ENCODE assay signal across 26 cellular contexts in the genomic region with DNA sequence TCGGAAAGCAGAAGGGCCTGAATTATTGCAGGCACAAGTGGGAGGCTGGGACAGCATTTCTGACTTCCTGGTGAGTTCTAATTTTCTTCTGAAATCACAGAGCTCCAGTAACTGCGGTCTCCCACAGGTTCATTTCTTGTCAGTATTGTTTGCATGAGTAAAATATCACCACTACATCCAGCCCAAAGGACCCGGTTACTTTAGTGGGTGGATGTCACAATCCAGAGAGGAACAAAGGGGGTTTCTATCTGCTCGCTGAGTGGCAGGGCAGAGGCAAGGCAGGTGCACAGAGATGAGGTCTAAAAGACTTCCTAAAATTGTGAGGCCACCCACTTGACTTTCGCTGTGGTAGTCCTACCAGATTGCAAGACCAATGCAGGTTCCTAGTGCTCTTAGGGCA.
DNase-seq lines count a peak whose midpoint lies in the region; ATAC-seq and TF ChIP-seq lines count a peak whose summit lies in the region.
"Had no signal": no experiment of that assay in that cellular context is flagged by ENCODE, and none has a peak within 500 bp of the region (broad histone marks: within the 10 kb centered on the region; RNA-seq: fewer than 3 reads in every experiment).

No MANE protein-coding gene starts in this region.

- no peaks in the 10 kb centered on the region for H3K36me3 Mint-ChIP-seq in activated naive CD4-positive, alpha-beta T cell treated with anti-CD3 and anti-CD28 coated beads, Interleukin-2, amount 10 ng/mL, durations not matched to agents 7 days and 5 days

- H3K4me3 Mint-ChIP-seq in activated naive CD4-positive, alpha-beta T cell treated with anti-CD3 and anti-CD28 coated beads, Interleukin-2, amount 10 ng/mL, durations not matched to agents 7 days and 5 days = no peak overlapping the region
- H3K4me3 Mint-ChIP-seq: activated CD8-positive, alpha-beta T cell treated with anti-CD3 and anti-CD28 coated beads for 36 hours; effector memory CD8-positive, alpha-beta T cell; nephron progenitor cell had no signal

- H3K9me3 ChIP-seq in SJSA1 (replicated peaks) (no peaks in the 10 kb centered on the region), iPS-20b (ENCODE audit: insufficient read depth, low read depth, low read length) (no peaks in the 10 kb centered on the region)
- H3K9me3 ChIP-seq: left lung, right lobe of liver, testis had no signal

- H3K4me3 ChIP-seq in GM12865 (ENCODE audit: low read depth, low read length) (no peak overlapping the region), SJSA1 (no peak overlapping the region), iPS-20b (ENCODE audit: low read length) (0 out of 2 replicates have a peak overlapping the region, but pooled peaks have one; percentile 54)
- H3K4me3 ChIP-seq: coronary artery, left lung, right lobe of liver, testis had no signal

- peak; percentile 43 for DNase-seq in GM12865 (ENCODE audit: low read depth)
- no peak for DNase-seq in SJSA1 (ENCODE audit: low read depth in 1 of 2, low spot score in 2 of 2)
- no peak for DNase-seq in cardiac septum (ENCODE audit: low spot score)
- no peak for DNase-seq in activated naive CD4-positive, alpha-beta T cell treated with anti-CD3 and anti-CD28 coated beads, Interleukin-2, amount 10 ng/mL, durations not matched to agents 7 days and 5 days
- DNase-seq in DMS53 (lab: John Stamatoyannopoulos, UW) = no peak
- DNase-seq: activated CD4-positive, CD25-positive, alpha-beta regulatory T cell; activated CD8-positive, alpha-beta T cell treated with anti-CD3 and anti-CD28 coated beads for 36 hours; activated T-cell treated with anti-CD3 and anti-CD28 coated beads for 4 hours; effector memory CD8-positive, alpha-beta T cell; left lung; midbrain; NCI-H146; NCI-H524; nephron progenitor cell; posterior cingulate gyrus; right lobe of liver; stimulated activated CD4-positive, alpha-beta T cell treated with anti-CD3 and anti-CD28 coated beads, Interleukin-12 subunit alpha, Interleukin-12 subunit beta, amount 100 ng/mL, for 4 hours; stimulated activated CD4-positive, alpha-beta T cell treated with anti-CD3 and anti-CD28 coated beads, Interleukin-4, amount 100 ng/mL, for 24 hours; stimulated activated naive CD4-positive, alpha-beta T cell treated with Interleukin-2 at 50 U/mL for 16 hours; testis had no signal

- peak; percentile 47 for ATAC-seq in HG02885 (IDR thresholded peaks at IDR 0.05; ENCODE audit: poor library complexity, unreplicated experiment)
- ATAC-seq: activated CD8-positive, alpha-beta T cell treated with anti-CD3 and anti-CD28 coated beads for 36 hours; effector memory CD8-positive, alpha-beta T cell; esophagus mucosa; right lobe of liver had no signal

- no peak for TF ChIP-seq CTCF in GM12865 (IDR thresholded peaks at IDR 0.05; ENCODE audit: insufficient read depth, low read depth, low read length, missing control alignments)

- peak overlapping the region; percentile 52; the same call in 1 of the 2 replicates for H3K9ac ChIP-seq in iPS-20b (ENCODE audit: low read depth, low read length)
- H3K9ac ChIP-seq: KMS-11 had no signal

- no peaks in the 10 kb centered on the region for H3K4me1 Mint-ChIP-seq in activated naive CD4-positive, alpha-beta T cell treated with anti-CD3 and anti-CD28 coated beads, Interleukin-2, amount 10 ng/mL, durations not matched to agents 7 days and 5 days

- H3K36me3 ChIP-seq in SJSA1 (no peaks in the 10 kb centered on the region), iPS-20b (ENCODE audit: insufficient read depth, low read depth, low read length) (peaks cover 39% of the 10 kb centered on the region)
- H3K36me3 ChIP-seq: left lung, right lobe of liver had no signal

- CTCF ChIA-PET in activated naive CD4-positive, alpha-beta T cell treated with anti-CD3 and anti-CD28 coated beads, Interleukin-2, amount 10 ng/mL, durations not matched to agents 7 days and 5 days (lab: Charles Lee) = no interaction called here

- H3K4me1 ChIP-seq in SJSA1 (replicated peaks) (peaks cover 47% of the 10 kb centered on the region), iPS-20b (ENCODE audit: insufficient read depth, low read length) (peaks cover 22% of the 10 kb centered on the region)
- H3K4me1 ChIP-seq: left lung, right lobe of liver, testis had no signal

- no peak overlapping the region for H3K27ac Mint-ChIP-seq in activated naive CD4-positive, alpha-beta T cell treated with anti-CD3 and anti-CD28 coated beads, Interleukin-2, amount 10 ng/mL, durations not matched to agents 7 days and 5 days
- H3K27ac Mint-ChIP-seq: activated CD8-positive, alpha-beta T cell treated with anti-CD3 and anti-CD28 coated beads for 36 hours; nephron progenitor cell had no signal

- peaks cover 2% of the 10 kb centered on the region for H3K27me3 Mint-ChIP-seq in activated naive CD4-positive, alpha-beta T cell treated with anti-CD3 and anti-CD28 coated beads, Interleukin-2, amount 10 ng/mL, durations not matched to agents 7 days and 5 days
- H3K27me3 Mint-ChIP-seq: activated CD8-positive, alpha-beta T cell treated with anti-CD3 and anti-CD28 coated beads for 36 hours had no signal

- intact Hi-C loops in cardiac septum (cut with DNase I) = no loop called here

- H3K27me3 ChIP-seq in SJSA1 (replicated peaks) (no peaks in the 10 kb centered on the region), iPS-20b (ENCODE audit: insufficient read depth, low read length) (no peaks in the 10 kb centered on the region)
- H3K27me3 ChIP-seq: left lung, right lobe of liver, testis had no signal

- no peaks in the 10 kb centered on the region for H3K9me3 Mint-ChIP-seq in activated naive CD4-positive, alpha-beta T cell treated with anti-CD3 and anti-CD28 coated beads, Interleukin-2, amount 10 ng/mL, durations not matched to agents 7 days and 5 days
- H3K9me3 Mint-ChIP-seq: activated CD8-positive, alpha-beta T cell treated with anti-CD3 and anti-CD28 coated beads for 36 hours; effector memory CD8-positive, alpha-beta T cell had no signal

- H3K27ac ChIP-seq in SJSA1 (peak overlapping the region; percentile 41), iPS-20b (ENCODE audit: low read length) (peak overlapping the region; percentile 82)
- H3K27ac ChIP-seq: C4-2B, coronary artery, KMS-11, left lung, right lobe of liver, testis had no signal
